Comparison of ENCODE assay signal across 8 cellular contexts in genomic region chr3:5194801-5195509, GRCh38. TPM values are rescaled to one million over a fixed set of nuclear protein-coding genes. Genes with fewer than 3 reads are reported as not detected.
DNase-seq lines count a peak whose midpoint lies in the region; ATAC-seq and TF ChIP-seq lines count a peak whose summit lies in the region.

No MANE protein-coding gene starts in this region.

- CTCF ChIA-PET in WTC11 (lab: Charles Lee) (no interaction called here), GM10248 (lab: Yijun Ruan, JAX) (interaction anchor here (0.9 to 5.4 kb wide), 7 partner anchors 14 to 72 kb away, joined by 3 to 41 read pairs (median 4); partner anchors contain the start of gene ARL8B)

- H3K4me1 Mint-ChIP-seq in WTC11, result peaks cover 67% of the 10 kb centered on the region

- TF ChIP-seq CTCF in OCI-LY1 (IDR thresholded peaks at IDR 0.05; ENCODE audit: low read length), result no peak
- TF ChIP-seq CTCF in body of pancreas (IDR thresholded peaks at IDR 0.05), result no peak
- no peak for TF ChIP-seq CTCF in WTC11 (IDR thresholded peaks at IDR 0.05)
- TF ChIP-seq CTCF in GM10248 (IDR thresholded peaks at IDR 0.05; ENCODE audit: control extremely low read depth, extremely low read depth, low read depth, missing control alignments), result no peak

- no peak overlapping the region for H3K27ac Mint-ChIP-seq in WTC11

- H3K9me3 ChIP-seq in OCI-LY1 (ENCODE audit: low read length), result no peaks in the 10 kb centered on the region
- H3K9me3 ChIP-seq in body of pancreas, result no peaks in the 10 kb centered on the region
- no peaks in the 10 kb centered on the region for H3K9me3 ChIP-seq in muscle layer of duodenum (ENCODE audit: control insufficient read depth in 1 of 2, low read length in 2 of 2)

- no peak overlapping the region for H2AFZ ChIP-seq in OCI-LY1 (ENCODE audit: low read length)

- H4K20me1 ChIP-seq in OCI-LY1 (ENCODE audit: insufficient read depth, low read length), result no peaks in the 10 kb centered on the region

- H3K4me3 ChIP-seq in OCI-LY1 (ENCODE audit: low read depth, low read length, poor library complexity, severe bottlenecking), result peak overlapping the region; percentile 10
- no peak overlapping the region for H3K4me3 ChIP-seq in body of pancreas
- H3K4me3 ChIP-seq in muscle layer of duodenum (ENCODE audit: low read depth in 1 of 2, low read length in 2 of 2), result no peak overlapping the region

- H3K27ac ChIP-seq in OCI-LY1 (ENCODE audit: low read depth, low read length, poor library complexity, severe bottlenecking) (peak overlapping the region; percentile 94), body of pancreas (peak overlapping the region in 1 of 4 donors; percentile 43), muscle layer of duodenum (ENCODE audit: low read length) (peak overlapping the region; percentile 47)

- no peaks in the 10 kb centered on the region for H3K9me3 Mint-ChIP-seq in WTC11

- ATAC-seq in HG02870 (IDR thresholded peaks at IDR 0.05; ENCODE audit: unreplicated experiment) (peak; percentile 33), body of pancreas (peak; percentile 63), WTC11 (no peak)

- H3F3A ChIP-seq in OCI-LY1 (ENCODE audit: insufficient read depth, low read length), result peaks cover 11% of the 10 kb centered on the region

- no peak overlapping the region for H3K4me3 Mint-ChIP-seq in WTC11

- peak; percentile 53 for DNase-seq in stimulated activated CD4-positive, alpha-beta T cell treated with anti-CD3 and anti-CD28 coated beads, Interleukin-1b, Interleukin-23, amount 100 ng/mL, for 48 hours
- no peak for DNase-seq in stimulated activated CD4-positive, alpha-beta T cell treated with anti-CD3 and anti-CD28 coated beads, Interleukin-2, amount 100 ng/mL, for 48 hours
- peak in 3 of 4 donors; percentile 14 to 28 (median 25) for DNase-seq in body of pancreas
- no peak for DNase-seq in WTC11 (ENCODE audit: low spot score)
- no peak for DNase-seq in GM10248 (ENCODE audit: extremely low spot score)

- no peaks in the 10 kb centered on the region for H3K9me2 ChIP-seq in OCI-LY1 (ENCODE audit: low read depth, low read length)

- 31 to 35% methylated on average over 2 of the region's 2 CpGs for WGBS in body of pancreas, 2 donors

- intact Hi-C loops in body of pancreas (cut with DNase I), result no loop called here

- H3K27me3 Mint-ChIP-seq in WTC11 (ENCODE audit: low read depth), result no peaks in the 10 kb centered on the region

- peak overlapping the region; percentile 48; the same call in 1 of the 2 replicates for H3K4me2 ChIP-seq in OCI-LY1 (ENCODE audit: low read length)

- H3K36me3 Mint-ChIP-seq in WTC11, result peaks cover 23% of the 10 kb centered on the region

- H3K9ac ChIP-seq in OCI-LY1 (ENCODE audit: low read length), result peak overlapping the region; percentile 16; the same call in 1 of the 2 replicates

- TF ChIP-seq POLR2A in body of pancreas (IDR thresholded peaks at IDR 0.05), result no peak

- peaks cover 63% of the 10 kb centered on the region for H3K79me2 ChIP-seq in OCI-LY1 (ENCODE audit: insufficient read depth, low read length)

- H3K36me3 ChIP-seq in OCI-LY1 (ENCODE audit: insufficient read depth, low read length), result peaks cover 44% of the 10 kb centered on the region; the same call in 1 of the 2 replicates
- peaks cover 0 to 6% of the 10 kb centered on the region in 2 donors for H3K36me3 ChIP-seq in body of pancreas (replicated peaks in 1 of 2; ENCODE audit: insufficient read depth in 1 of 2, low read depth in 2 of 2)
- H3K36me3 ChIP-seq in muscle layer of duodenum (ENCODE audit: control insufficient read depth in 1 of 2, insufficient read depth in 2 of 2, low read length in 2 of 2), result peaks cover 0 to 2% of the 10 kb centered on the region in 2 donors

- POLR2A ChIA-PET in WTC11 (lab: Charles Lee), result interaction anchor here (0.7 kb wide), 1 partner anchor 24 kb away, joined by 3 read pairs; no protein-coding TSS in a partner anchor
- POLR2A ChIA-PET in GM10248 (lab: Yijun Ruan, JAX), result no interaction called here

- H3K27me3 ChIP-seq in OCI-LY1 (ENCODE audit: insufficient read depth, low read length), result no peaks in the 10 kb centered on the region
- H3K27me3 ChIP-seq in body of pancreas, result no peaks in the 10 kb centered on the region
- H3K27me3 ChIP-seq in muscle layer of duodenum (ENCODE audit: low read depth, low read length), result no peaks in the 10 kb centered on the region

- H3K4me1 ChIP-seq in OCI-LY1 (ENCODE audit: insufficient read depth, low read length, severe bottlenecking), result peaks cover 95% of the 10 kb centered on the region
- H3K4me1 ChIP-seq in body of pancreas, result peaks cover 72% of the 10 kb centered on the region
- peaks cover 7 to 30% of the 10 kb centered on the region in 2 donors for H3K4me1 ChIP-seq in muscle layer of duodenum (ENCODE audit: control insufficient read depth in 1 of 2, insufficient read depth in 2 of 2, low read length in 2 of 2)

TF ChIP-seq in WTC11, 78 proteins besides CTCF, POLR2A, EP300 and RAD21:
- TF ChIP-seq HMGA2 (CRISPR knock-in tag; IDR thresholded peaks at IDR 0.05) (no peak), ZMAT4 (CRISPR knock-in tag; IDR thresholded peaks at IDR 0.05) (no peak), NFYB (CRISPR knock-in tag; conservative IDR thresholded peaks at IDR 0.05; ENCODE audit: low read depth) (no peak), ARID4B (CRISPR knock-in tag; IDR thresholded peaks at IDR 0.05; ENCODE audit: borderline replicate concordance) (no peak), E2F4 (CRISPR knock-in tag; IDR thresholded peaks at IDR 0.05; ENCODE audit: borderline replicate concordance, low read depth) (no peak), ATF1 (CRISPR knock-in tag; IDR thresholded peaks at IDR 0.05) (no peak), CDX4 (CRISPR knock-in tag; IDR thresholded peaks at IDR 0.05; ENCODE audit: borderline replicate concordance) (no peak), ZNF317 (CRISPR knock-in tag; IDR thresholded peaks at IDR 0.05; ENCODE audit: borderline replicate concordance, low read depth) (no peak)

RNA-seq across cellular contexts. Expression of gene EDEM1, which starts 7.4 kb away (rescaled TPM):
- total RNA-seq in body of pancreas (10 to 100 TPM; 23.9 to 46.1 TPM), WTC11 (2021) (18.0 to 22.4 TPM (median 18.0 TPM) in 3 replicates)

Comparison
In these comparisons a context has a peak if more than half of its experiments do, and no peak if none do; other contexts are left out.
1. DNase-seq: peak in stimulated activated CD4-positive, alpha-beta T cell treated with anti-CD3 and anti-CD28 coated beads, Interleukin-1b, Interleukin-23, amount 100 ng/mL, for 48 hours (single experiment) and body of pancreas (3 of 4); none in stimulated activated CD4-positive, alpha-beta T cell treated with anti-CD3 and anti-CD28 coated beads, Interleukin-2, amount 100 ng/mL, for 48 hours (0 of 2), WTC11 (single experiment) and GM10248 (single experiment).